Comparison of ENCODE assay signal across 8 cellular contexts in the genomic region with DNA sequence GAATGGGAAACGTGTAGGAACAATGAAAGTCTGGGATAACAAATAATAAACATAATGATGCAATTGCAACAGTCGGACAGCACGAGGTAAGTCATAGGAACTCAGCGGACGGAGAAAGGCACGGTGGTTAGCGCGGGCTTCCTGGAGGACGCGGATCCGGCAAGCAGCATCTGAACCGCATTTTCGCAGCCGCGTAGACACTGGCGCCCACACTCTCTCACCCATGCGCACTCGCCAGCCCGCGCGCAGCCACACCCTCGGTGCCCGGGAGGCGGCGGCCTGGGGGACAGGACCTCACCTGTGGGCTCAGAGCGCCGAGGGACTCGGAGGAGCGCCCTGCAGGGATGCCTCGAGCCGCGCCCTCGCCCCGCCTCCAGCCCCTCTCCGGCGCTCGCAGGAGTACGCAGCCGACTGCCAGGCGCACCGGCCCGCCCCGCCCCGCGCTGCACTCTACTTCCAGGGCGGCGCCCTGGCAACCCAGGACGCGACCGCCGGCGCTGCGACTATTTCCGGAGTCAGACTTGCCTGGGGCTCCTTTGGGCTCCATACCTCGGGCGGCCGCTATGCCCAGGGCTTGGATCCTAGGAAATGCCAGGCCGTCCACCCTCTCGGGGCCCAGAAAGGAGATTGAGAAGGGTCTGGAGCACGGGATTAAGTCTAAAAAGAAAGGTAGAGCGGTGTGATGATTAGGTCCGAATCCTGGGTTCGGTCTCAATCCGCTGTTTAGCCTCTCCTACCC. TPM values are rescaled to one million over a fixed set of nuclear protein-coding genes. Genes with fewer than 3 reads are reported as not detected.
DNase-seq lines count a peak whose midpoint lies in the region; ATAC-seq, FAIRE-seq and TF ChIP-seq lines count a peak whose summit lies in the region.

A gene (minus strand): TSS at position 413 of the 739 bp plus-strand sequence. CDS start 13,805 bp downstream, outside the sequence.

- H3K4me3 ChIP-seq in keratinocyte (ENCODE audit: control insufficient read depth in 2 of 3, extremely low read depth in 1 of 3, insufficient read depth in 2 of 3, low read depth in 1 of 3, low read length in 3 of 3) = peak within 1 kb of the TSS; percentile 59 to 88 (median 82)

- DNase-seq in NK-92 treated with Interleukin-12 subunit alpha and Interleukin-12 subunit beta, amount 100 ng/mL, for 24 hours (lab: John Stamatoyannopoulos, UW) = peak; percentile 78
- DNase-seq in NK-92 (lab: John Stamatoyannopoulos, UW; ENCODE audit: unreplicated experiment) (no peak), NCI-H2227 treated with DMSO at 0.1 percent for 48 hours (lab: John Stamatoyannopoulos, UW) (peak; percentile 83), keratinocyte (ENCODE audit: low read depth, low spot score) (no peak)
- DNase-seq in activated CD4-positive, CD25-positive, alpha-beta regulatory T cell (lab: John Stamatoyannopoulos, UW) = peak; percentile 70 to 89 (median 76)
- DNase-seq in central memory CD4-positive, alpha-beta T cell = peak; percentile 84
- peak; percentile 73 to 85 for DNase-seq in stimulated activated CD4-positive, alpha-beta T cell treated with anti-CD3 and anti-CD28 coated beads, Interleukin-15, amount 100 ng/mL, for 1 hour (ENCODE audit: low read depth in 1 of 2, low spot score in 1 of 2)

- dilution Hi-C loops in keratinocyte (cut with MboI; ENCODE audit: extremely low pct_ligation_motif_present, low sequenced_read_pairs) = no loop called here

- H3K4me2 ChIP-seq in keratinocyte (ENCODE audit: control insufficient read depth, extremely low read depth, insufficient read depth, low read depth, low read length) = peak within 1 kb of the TSS; percentile 99

- no peaks in the 10 kb centered on the region for H3K36me3 ChIP-seq in keratinocyte (ENCODE audit: control insufficient read depth in 2 of 2, extremely low read depth in 1 of 2, insufficient read depth in 2 of 2, low read length in 2 of 2)

- H3K9ac ChIP-seq in keratinocyte (ENCODE audit: control insufficient read depth, extremely low read depth, insufficient read depth, low read length) = peak within 1 kb of the TSS; percentile 73

- peak within 1 kb of the TSS; percentile 97 for H2AFZ ChIP-seq in keratinocyte (ENCODE audit: control insufficient read depth, low read length)

- no peak for TF ChIP-seq CTCF in keratinocyte (optimal IDR thresholded peaks at IDR 0.05 in 1 of 3, IDR thresholded peaks at IDR 0.05 in 1 of 3, conservative IDR thresholded peaks at IDR 0.05 in 1 of 3; ENCODE audit: extremely low read depth in 1 of 3, insufficient read depth in 2 of 3, low read length in 3 of 3)

- no peaks in the 10 kb centered on the region for H3K9me3 ChIP-seq in keratinocyte (ENCODE audit: control insufficient read depth, low read depth, low read length)

- peak within 1 kb of the TSS; percentile 74 for H3K27ac ChIP-seq in keratinocyte (ENCODE audit: control insufficient read depth, insufficient read depth, low read length)

- ATAC-seq in HG03066 (IDR thresholded peaks at IDR 0.05; ENCODE audit: low read depth, unreplicated experiment) = peak; percentile 75

- no peaks in the 10 kb centered on the region for H4K20me1 ChIP-seq in keratinocyte (ENCODE audit: control insufficient read depth, extremely low read depth, insufficient read depth, low read length)

- FAIRE-seq in keratinocyte (lab: Jason Lieb, UNC) = peak; percentile 41

- no peaks in the 10 kb centered on the region for H3K9me1 ChIP-seq in keratinocyte (ENCODE audit: control insufficient read depth, extremely low read depth, insufficient read depth, low read length)

- H3K79me2 ChIP-seq in keratinocyte (ENCODE audit: control insufficient read depth, insufficient read depth, low read length) = no peaks in the 10 kb centered on the region

- H3K27me3 ChIP-seq in keratinocyte (ENCODE audit: control insufficient read depth, extremely low read depth, insufficient read depth, low read length) = no peaks in the 10 kb centered on the region

- peaks cover 13% of the 10 kb centered on the region for H3K4me1 ChIP-seq in keratinocyte (ENCODE audit: control insufficient read depth, extremely low read depth, insufficient read depth, low read length)

RNA-seq across cellular contexts. Expression of the gene that starts here (rescaled TPM):
- polyA plus RNA-seq in keratinocyte = 3.5 to 6.0 TPM (median 3.9 TPM) in 3 replicates
- polyA plus RNA-seq in keratinocyte (2011; ENCODE audit: low read depth) = 4.1 TPM
- 6.3 and 7.2 TPM in 2 replicates for polyA plus RNA-seq in keratinocyte (2011; cell fraction: cytosol; rRNA removed)
- polyA plus RNA-seq in keratinocyte (2011; cell fraction: nucleus; rRNA removed) = 5.5 and 5.6 TPM in 2 replicates
- polyA plus RNA-seq in keratinocyte (2012; ENCODE audit: low replicate concordance) = 2.8 and 7.4 TPM in 2 replicates
- 3.8 to 8.6 TPM (median 4.2 TPM) in 3 replicates for polyA minus RNA-seq in keratinocyte
- 2.3 TPM for polyA minus RNA-seq in keratinocyte (2011; cell fraction: cytosol; rRNA and poly(A)+ RNA removed)
- polyA minus RNA-seq in keratinocyte (2011; cell fraction: nucleus; rRNA and poly(A)+ RNA removed) = 1.7 and 2.2 TPM in 2 replicates

Comparison
In these comparisons a context has a peak if more than half of its experiments do, and no peak if none do; other contexts are left out.
1. DNase-seq: peak in NK-92 treated with Interleukin-12 subunit alpha and Interleukin-12 subunit beta, amount 100 ng/mL, for 24 hours (single experiment), NCI-H2227 treated with DMSO at 0.1 percent for 48 hours (single experiment), activated CD4-positive, CD25-positive, alpha-beta regulatory T cell (4 of 4), central memory CD4-positive, alpha-beta T cell (single experiment) and stimulated activated CD4-positive, alpha-beta T cell treated with anti-CD3 and anti-CD28 coated beads, Interleukin-15, amount 100 ng/mL, for 1 hour (2 of 2); none in NK-92 (single experiment) and keratinocyte (single experiment).